In the genomic region with DNA sequence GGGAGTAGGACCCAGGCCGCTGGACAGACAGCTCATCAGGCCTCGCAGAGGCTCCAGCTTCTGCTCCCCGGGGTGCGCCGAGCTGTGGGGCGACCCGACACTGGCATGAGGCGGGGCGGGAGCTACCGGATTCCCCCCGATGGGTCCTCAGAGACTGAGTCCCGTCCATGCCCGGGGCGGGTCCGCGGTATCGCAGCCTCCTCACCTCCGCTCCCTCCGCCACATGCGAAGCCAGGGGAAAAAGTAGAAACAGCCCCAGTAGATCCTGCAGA, we compare ENCODE assay signal across 8 cellular contexts. TPM values are rescaled to one million over a fixed set of nuclear protein-coding genes. Genes with fewer than 3 reads are reported as not detected.
DNase-seq lines count a peak whose midpoint lies in the region; ATAC-seq and TF ChIP-seq lines count a peak whose summit lies in the region.

No MANE protein-coding gene starts in this region.

- TF ChIP-seq POLR2A in body of pancreas (IDR thresholded peaks at IDR 0.05): no peak

- no peaks in the 10 kb centered on the region for H3K36me3 ChIP-seq in body of pancreas (replicated peaks in 1 of 2; ENCODE audit: insufficient read depth in 1 of 2, low read depth in 2 of 2)
- peaks cover 23% of the 10 kb centered on the region for H3K36me3 ChIP-seq in muscle layer of colon (ENCODE audit: insufficient read depth, low read length)

- ATAC-seq in GM18867 (IDR thresholded peaks at IDR 0.05; ENCODE audit: unreplicated experiment) (peak; percentile 21), HG03066 (IDR thresholded peaks at IDR 0.05; ENCODE audit: low read depth, unreplicated experiment) (peak; percentile 24), body of pancreas (no peak), GM19328 (IDR thresholded peaks at IDR 0.05; ENCODE audit: unreplicated experiment) (no peak)

- DNase-seq in body of pancreas (no peak), ACHN (no peak), NCI-H226 (no peak), NCI-H69 (lab: John Stamatoyannopoulos, UW) (no peak)

- in situ Hi-C loops in ACHN (cut with HindIII; ENCODE audit: low pct_ligation_motif_present, low pct_unique_long_range_greater_than_20kb, low sequenced_read_pairs): no loop called here

- H3K4me1 ChIP-seq in body of pancreas: peaks cover 15% of the 10 kb centered on the region
- peaks cover 18% of the 10 kb centered on the region for H3K4me1 ChIP-seq in muscle layer of colon (ENCODE audit: insufficient read depth, low read length)

- H3K9ac ChIP-seq in muscle layer of colon (ENCODE audit: low read length): peak overlapping the region; percentile 28

- H3K9me3 ChIP-seq in body of pancreas (no peaks in the 10 kb centered on the region), muscle layer of colon (ENCODE audit: low read length) (no peaks in the 10 kb centered on the region)

- intact Hi-C loops in body of pancreas (cut with DNase I): no loop called here

- peak in 1 of 7 experiments; percentile 6 for TF ChIP-seq CTCF in body of pancreas (IDR thresholded peaks at IDR 0.05)

- peak overlapping the region; percentile 18 to 78 for H3K4me3 ChIP-seq in body of pancreas
- peak overlapping the region; percentile 40 to 64 for H3K4me3 ChIP-seq in muscle layer of colon (ENCODE audit: low read depth in 1 of 2, low read length in 2 of 2)

- 1% methylated on average over 16 of the region's 20 CpGs; no CpG with 5 or more reads in 1 of the 2 donors for WGBS in body of pancreas, 2 donors

- peak overlapping the region; percentile 92 to 98 (median 96) for H3K27ac ChIP-seq in body of pancreas
- peak overlapping the region; percentile 81 for H3K27ac ChIP-seq in muscle layer of colon (ENCODE audit: low read depth, low read length)

- H3K27me3 ChIP-seq in body of pancreas: no peaks in the 10 kb centered on the region
- H3K27me3 ChIP-seq in muscle layer of colon (ENCODE audit: control insufficient read depth in 1 of 2, insufficient read depth in 2 of 2, low read length in 2 of 2): no peaks in the 10 kb centered on the region

RNA-seq across cellular contexts. Expression of a gene that starts 2.6 kb away (rescaled TPM):
- not detected for total RNA-seq in body of pancreas

RNA-seq across cellular contexts. Expression of a gene that starts 13.1 kb away (rescaled TPM):
- 10 to 100 TPM; 14.5 to 27.4 TPM for total RNA-seq in body of pancreas

RNA-seq across cellular contexts. Expression of a gene that starts 18.6 kb away (rescaled TPM):
- total RNA-seq in body of pancreas: 10 to 100 TPM; 31.6 to 33.2 TPM

RNA-seq across cellular contexts. Expression of a gene that starts 26.0 kb away (rescaled TPM):
- total RNA-seq in body of pancreas: not detected

RNA-seq across cellular contexts. Expression of a gene that starts 27.5 kb away (rescaled TPM):
- total RNA-seq in body of pancreas: 10 to 100 TPM; 26.7 to 57.1 TPM

Comparison
In these comparisons a context has a peak if more than half of its experiments do, and no peak if none do; other contexts are left out.
1. ATAC-seq: peak in GM18867 (single experiment) and HG03066 (single experiment); none in body of pancreas (single experiment) and GM19328 (single experiment).